ENCODE assay signal across 1 cellular context in genomic region chr15:80988148-80988796, GRCh38.
TF ChIP-seq lines count a peak whose summit lies in the region.

No MANE protein-coding gene starts in this region.

TF ChIP-seq in K562, 482 proteins besides CTCF, POLR2A, EP300 and RAD21 (continued from another document):
- TF ChIP-seq HMBOX1 (IDR thresholded peaks at IDR 0.05) (0 out of 2 replicates have a peak, but pooled peaks have one; percentile 6), NCOR1 (IDR thresholded peaks at IDR 0.05) (peak; percentile 36; the same call in 1 of the 2 replicates), XRCC5 (IDR thresholded peaks at IDR 0.05; ENCODE audit: low read depth, low read length) (no peak), FOXK2 (conservative IDR thresholded peaks at IDR 0.05 in 1 of 2, IDR thresholded peaks at IDR 0.05 in 1 of 2; ENCODE audit: low read depth in 2 of 2) (peak in 1 of 2 experiments; percentile 30; a peak in 1 of 4 replicates), HDAC1 (IDR thresholded peaks at IDR 0.05) (peak in 1 of 2 experiments; percentile 36; a peak in 2 of 4 replicates), RCOR1 (IDR thresholded peaks at IDR 0.05; ENCODE audit: borderline replicate concordance in 1 of 2, low read depth in 2 of 2, low read length in 2 of 2) (peak in 1 of 2 experiments; percentile 47; a peak in 1 of 4 replicates), CXXC5 (CRISPR knock-in tag; IDR thresholded peaks at IDR 0.05) (peak; percentile 12; the same call in 1 of the 2 replicates), ARID1B (IDR thresholded peaks at IDR 0.05) (peak; percentile 23; the same call in 1 of the 2 replicates), JUND (IDR thresholded peaks at IDR 0.05; ENCODE audit: borderline replicate concordance, low read depth, low read length) (0 out of 2 replicates have a peak, but pooled peaks have one; percentile 3), JUND (tag; IDR thresholded peaks at IDR 0.05; ENCODE audit: borderline replicate concordance, low read depth, low read length) (no peak), RREB1 (CRISPR knock-in tag; IDR thresholded peaks at IDR 0.05) (no peak), BRD9 (IDR thresholded peaks at IDR 0.05; ENCODE audit: low read depth, partially characterized antibody) (no peak), CBFA2T3 (IDR thresholded peaks at IDR 0.05) (peak; percentile 55; the same call in 1 of the 2 replicates), TAF9B (IDR thresholded peaks at IDR 0.05; ENCODE audit: partially characterized antibody) (peak; percentile 15), KDM1A (IDR thresholded peaks at IDR 0.05) (peak; percentile 46 to 68; a peak in 2 of 4 replicates), GATA2 (CRISPR knock-in tag; IDR thresholded peaks at IDR 0.05) (peak; percentile 8; the same call in 1 of the 2 replicates), TEAD1 (CRISPR knock-in tag; IDR thresholded peaks at IDR 0.05) (0 out of 4 replicates have a peak, but pooled peaks of 1 of the 2 experiments have one; percentile 22), TFAP4 (CRISPR knock-in tag; IDR thresholded peaks at IDR 0.05; ENCODE audit: borderline replicate concordance) (peak; percentile 33; the same call in 1 of the 2 replicates), DPF2 (IDR thresholded peaks at IDR 0.05) (peak; percentile 38; the same call in 1 of the 2 replicates), RBFOX2 (IDR thresholded peaks at IDR 0.05; ENCODE audit: low read depth, low read length) (no peak)
